17 cellular contexts compared by ENCODE assay signal in genomic region chr9:137668203-137668602, GRCh38. TPM values are rescaled to one million over a fixed set of nuclear protein-coding genes. Genes with fewer than 3 reads are reported as not detected.
A peak's percentile ranks its signal among the peaks of the same experiment; 100 is the strongest.
DNase-seq lines count a peak whose midpoint lies in the region; ATAC-seq lines count a peak whose summit lies in the region.
"Had no signal": no experiment of that assay in that cellular context is flagged by ENCODE, and none has a peak within 500 bp of the region (broad histone marks: within the 10 kb centered on the region; RNA-seq: fewer than 3 reads in every experiment).

No MANE protein-coding gene starts in this region.

- no peak for ATAC-seq in activated naive CD8-positive, alpha-beta T cell treated with anti-CD3 and anti-CD28 coated beads, Interleukin-2, amount 50 U/mL, for 24 hours
- no peak for ATAC-seq in T-cell (replicated peaks in 1 of 4)
- ATAC-seq in stimulated activated memory B cell treated with anti-CD40 and anti-IgM and Interleukin-4, amounts not matched to agents 10 μg/mL and 1 μg/mL and 100 μg/mL, for 72 hours, result no peak
- no peak for ATAC-seq in HG03139 (IDR thresholded peaks at IDR 0.05; ENCODE audit: unreplicated experiment)
- no peak for ATAC-seq in GM21423 (IDR thresholded peaks at IDR 0.05; ENCODE audit: unreplicated experiment)
- ATAC-seq in HG02852 (IDR thresholded peaks at IDR 0.05; ENCODE audit: unreplicated experiment), result no peak
- ATAC-seq: body of pancreas; left cardiac atrium; right cardiac atrium; stimulated activated naive CD8-positive, alpha-beta T cell treated with anti-CD3 and anti-CD28 coated beads, Interleukin-15, Interleukin-2, amounts not matched to agents 100 U/mL and 50 U/mL, for 24 hours had no signal

- no peaks in the 10 kb centered on the region for H3K9me3 Mint-ChIP-seq in activated naive CD8-positive, alpha-beta T cell (ENCODE audit: low read depth)
- no peaks in the 10 kb centered on the region for H3K9me3 Mint-ChIP-seq in activated naive CD8-positive, alpha-beta T cell treated with anti-CD3 and anti-CD28 coated beads, Interleukin-2, amount 50 U/mL, for 24 hours
- H3K9me3 Mint-ChIP-seq in T-cell, result no peaks in the 10 kb centered on the region
- no peaks in the 10 kb centered on the region for H3K9me3 Mint-ChIP-seq in immature natural killer cell
- H3K9me3 Mint-ChIP-seq in stimulated activated memory B cell treated with anti-CD40 and anti-IgM and Interleukin-4, amounts not matched to agents 10 μg/mL and 1 μg/mL and 100 μg/mL, for 72 hours, result no peaks in the 10 kb centered on the region
- H3K9me3 Mint-ChIP-seq: activated CD4-positive, alpha-beta T cell treated with anti-CD3 and anti-CD28 coated beads, Interleukin-2, amount 10 ng/mL, durations not matched to agents 7 days and 5 days; activated T-helper 2 cell treated with anti-CD3 and anti-CD28 coated beads, Interferon-gamma antibody, Interleukin-2, Interleukin-4, amounts not matched to agents 10 μg/mL and 5 μg/mL and 100 μg/mL, durations not matched to agents 14 hours and 24 hours and 36 hours had no signal

- peaks cover 61% of the 10 kb centered on the region for H3K4me1 Mint-ChIP-seq in activated naive CD8-positive, alpha-beta T cell (ENCODE audit: low read depth)
- peaks cover 53% of the 10 kb centered on the region for H3K4me1 Mint-ChIP-seq in activated naive CD8-positive, alpha-beta T cell treated with anti-CD3 and anti-CD28 coated beads, Interleukin-2, amount 50 U/mL, for 24 hours
- peaks cover 65 to 74% (median 71%) of the 10 kb centered on the region in 3 donors for H3K4me1 Mint-ChIP-seq in T-cell
- H3K4me1 Mint-ChIP-seq in immature natural killer cell, result peaks cover 60 to 95% of the 10 kb centered on the region in 2 donors
- peaks cover 74% of the 10 kb centered on the region for H3K4me1 Mint-ChIP-seq in stimulated activated memory B cell treated with anti-CD40 and anti-IgM and Interleukin-4, amounts not matched to agents 10 μg/mL and 1 μg/mL and 100 μg/mL, for 72 hours

- no peaks in the 10 kb centered on the region for H3K27me3 Mint-ChIP-seq in activated naive CD8-positive, alpha-beta T cell
- H3K27me3 Mint-ChIP-seq in activated naive CD8-positive, alpha-beta T cell treated with anti-CD3 and anti-CD28 coated beads, Interleukin-2, amount 50 U/mL, for 24 hours, result no peaks in the 10 kb centered on the region
- H3K27me3 Mint-ChIP-seq in T-cell, result no peaks in the 10 kb centered on the region
- peaks cover 0 to 2% (median 0%) of the 10 kb centered on the region in 3 donors for H3K27me3 Mint-ChIP-seq in immature natural killer cell (ENCODE audit: low read depth in 3 of 3)
- H3K27me3 Mint-ChIP-seq in stimulated activated memory B cell treated with anti-CD40 and anti-IgM and Interleukin-4, amounts not matched to agents 10 μg/mL and 1 μg/mL and 100 μg/mL, for 72 hours, result no peaks in the 10 kb centered on the region
- H3K27me3 Mint-ChIP-seq: activated CD4-positive, alpha-beta T cell treated with anti-CD3 and anti-CD28 coated beads, Interleukin-2, amount 10 ng/mL, durations not matched to agents 7 days and 5 days had no signal

- no peak for DNase-seq in activated naive CD8-positive, alpha-beta T cell treated with anti-CD3 and anti-CD28 coated beads, Interleukin-2, amount 50 U/mL, for 24 hours
- DNase-seq in T-cell (no peak), immature natural killer cell (no peak)
- DNase-seq: activated CD4-positive, alpha-beta T cell treated with anti-CD3 and anti-CD28 coated beads, Interleukin-2, amount 10 ng/mL, durations not matched to agents 7 days and 5 days; body of pancreas; left cardiac atrium; MV-4-11; NCI-H510A treated with DMSO at 0.1 percent for 48 hours; right cardiac atrium; stimulated activated CD4-positive, alpha-beta T cell treated with anti-CD3 and anti-CD28 coated beads, Interleukin-4, amount 100 ng/mL, for 24 hours; stimulated activated naive CD8-positive, alpha-beta T cell treated with anti-CD3 and anti-CD28 coated beads, Interleukin-15, Interleukin-2, amounts not matched to agents 100 U/mL and 50 U/mL, for 24 hours had no signal

- POLR2A ChIA-PET in T-cell (lab: Charles Lee), result no interaction called here

- CTCF ChIA-PET in T-cell (lab: Charles Lee), result no interaction called here

- peak overlapping the region; percentile 48 for H3K27ac Mint-ChIP-seq in activated naive CD8-positive, alpha-beta T cell
- H3K27ac Mint-ChIP-seq in activated naive CD8-positive, alpha-beta T cell treated with anti-CD3 and anti-CD28 coated beads, Interleukin-2, amount 50 U/mL, for 24 hours, result no peak overlapping the region
- H3K27ac Mint-ChIP-seq in T-cell (peak overlapping the region; percentile 8 to 71), immature natural killer cell (peak overlapping the region; percentile 3 to 85 (median 66))
- peak overlapping the region; percentile 55 for H3K27ac Mint-ChIP-seq in stimulated activated memory B cell treated with anti-CD40 and anti-IgM and Interleukin-4, amounts not matched to agents 10 μg/mL and 1 μg/mL and 100 μg/mL, for 72 hours

- no peak overlapping the region for H3K4me3 Mint-ChIP-seq in activated naive CD8-positive, alpha-beta T cell
- H3K4me3 Mint-ChIP-seq in activated naive CD8-positive, alpha-beta T cell treated with anti-CD3 and anti-CD28 coated beads, Interleukin-2, amount 50 U/mL, for 24 hours, result no peak overlapping the region
- H3K4me3 Mint-ChIP-seq in T-cell, result peak overlapping the region in 1 of 3 donors; percentile 18
- H3K4me3 Mint-ChIP-seq in immature natural killer cell, result no peak overlapping the region
- H3K4me3 Mint-ChIP-seq in stimulated activated memory B cell treated with anti-CD40 and anti-IgM and Interleukin-4, amounts not matched to agents 10 μg/mL and 1 μg/mL and 100 μg/mL, for 72 hours, result no peak overlapping the region
- H3K4me3 Mint-ChIP-seq: activated CD4-positive, alpha-beta T cell treated with anti-CD3 and anti-CD28 coated beads, Interleukin-2, amount 10 ng/mL, durations not matched to agents 7 days and 5 days had no signal

- H3K36me3 Mint-ChIP-seq in activated naive CD8-positive, alpha-beta T cell, result peaks cover 10% of the 10 kb centered on the region
- peaks cover 20% of the 10 kb centered on the region for H3K36me3 Mint-ChIP-seq in activated naive CD8-positive, alpha-beta T cell treated with anti-CD3 and anti-CD28 coated beads, Interleukin-2, amount 50 U/mL, for 24 hours (ENCODE audit: low read depth)
- H3K36me3 Mint-ChIP-seq in T-cell (peaks cover 15% of the 10 kb centered on the region), immature natural killer cell (peaks cover 7 to 20% (median 12%) of the 10 kb centered on the region in 3 donors)
- H3K36me3 Mint-ChIP-seq in stimulated activated memory B cell treated with anti-CD40 and anti-IgM and Interleukin-4, amounts not matched to agents 10 μg/mL and 1 μg/mL and 100 μg/mL, for 72 hours, result peaks cover 46% of the 10 kb centered on the region

RNA-seq across cellular contexts. Expression of gene EHMT1, which starts 49.4 kb away (rescaled TPM):
- 100 to 1,000 TPM; 113 to 124 (median 121) TPM for total RNA-seq in T-cell
- 10 to 100 TPM; 14.1 to 62.7 (median 14.8) TPM for polyA plus RNA-seq in immature natural killer cell
